Comparison of ENCODE assay signal across 9 cellular contexts in genomic region chr19:27729332-27729731, GRCh38.
"Had no signal": no experiment of that assay in that cellular context is flagged by ENCODE, and none has a peak within 500 bp of the region (broad histone marks: within the 10 kb centered on the region; RNA-seq: fewer than 3 reads in every experiment).

No MANE protein-coding gene starts in this region.

- H3K4me1 ChIP-seq: HAP-1 had no signal

- DNase-seq: GM23248, GOT3, H7, H9, HCEC 1CT, HFFc6 had no signal

- H3K4me3 ChIP-seq: GM23248, GM23338, HAP-1 had no signal

- H3K27ac ChIP-seq: GM23248 had no signal

- ATAC-seq: GM23338, HCT116 had no signal

- H3K36me3 ChIP-seq: HAP-1 had no signal
